In genomic region chr5:95857185-95857945, GRCh38 we compare ENCODE assay signal across 11 cellular contexts. TPM values are rescaled to one million over a fixed set of nuclear protein-coding genes. Genes with fewer than 3 reads are reported as not detected.
DNase-seq lines count a peak whose midpoint lies in the region; ATAC-seq, FAIRE-seq and TF ChIP-seq lines count a peak whose summit lies in the region.
"Had no signal": no experiment of that assay in that cellular context is flagged by ENCODE, and none has a peak within 500 bp of the region (broad histone marks: within the 10 kb centered on the region; RNA-seq: fewer than 3 reads in every experiment).

No MANE protein-coding gene starts in this region.

- no peaks in the 10 kb centered on the region for H3K79me2 ChIP-seq in GM12878 (ENCODE audit: control insufficient read depth, insufficient read depth, low read length)

- in situ Hi-C loops in GM12878 (cut with MboI), result loop anchor here (5.0 kb wide), 3 partner anchors 480 to 745 kb away; no protein-coding TSS in a partner anchor

- peaks cover 16% of the 10 kb centered on the region for H3K4me1 ChIP-seq in GM12878 (ENCODE audit: control insufficient read depth, insufficient read depth, low read length)
- peaks cover 0 to 74% of the 10 kb centered on the region in 2 donors for H3K4me1 ChIP-seq in right atrium auricular region
- peaks cover 56% of the 10 kb centered on the region for H3K4me1 ChIP-seq in psoas muscle

- FAIRE-seq in GM12878 (lab: Jason Lieb, UNC), result peak; percentile 27
- FAIRE-seq: bronchial epithelial cell, TTC549 had no signal

- TF ChIP-seq EP300 in GM12878 (IDR thresholded peaks at IDR 0.05; ENCODE audit: borderline replicate concordance in 1 of 2, control insufficient read depth in 1 of 2, low read depth in 2 of 2, low read length in 2 of 2), result no peak

- no peak overlapping the region for H3K4me2 ChIP-seq in GM12878 (ENCODE audit: control insufficient read depth, insufficient read depth)

- H3K4me3 ChIP-seq in GM12878 (no peak overlapping the region), right atrium auricular region (no peak overlapping the region), psoas muscle (no peak overlapping the region)

- intact Hi-C loops in GM12878 (cut with micrococcal nuclease; ENCODE audit: unreplicated experiment) (loop anchor here (5.0 kb wide), 2 partner anchors 220 to 580 kb away; no protein-coding TSS in a partner anchor), psoas muscle (cut with DNase I) (loop anchor here (5.0 to 10.0 kb wide), 3 partner anchors 300 to 747 kb away; partner anchors contain the start of gene ARSK (in 1 of the 2))

- WGBS in GM12878 (ENCODE audit: insufficient coverage, insufficient replicate concordance, low lambda C conversion rate, missing lambda C conversion rate), result 64% methylated on average over 12 of the region's 12 CpGs
- 33 to 52% (median 44%) methylated on average over 12 of the region's 12 CpGs for WGBS in psoas muscle, 3 donors

- TF ChIP-seq POLR2A in GM12878 (IDR thresholded peaks at IDR 0.05; ENCODE audit: low read depth, low read length), result no peak

- no peaks in the 10 kb centered on the region for H3K36me3 ChIP-seq in GM12878 (ENCODE audit: control insufficient read depth in 2 of 2, insufficient read depth in 2 of 2, low read length in 1 of 2)
- no peaks in the 10 kb centered on the region for H3K36me3 ChIP-seq in right atrium auricular region
- H3K36me3 ChIP-seq in psoas muscle (ENCODE audit: insufficient read depth in 1 of 2, low read depth in 1 of 2), result no peaks in the 10 kb centered on the region
- H3K36me3 ChIP-seq: neutrophil had no signal

- no peak for TF ChIP-seq RAD21 in GM12878 (IDR thresholded peaks at IDR 0.05; ENCODE audit: insufficient read depth, low read depth, low read length)

- CTCF ChIA-PET in GM12878 (lab: Yijun Ruan, JAX), result interaction anchor here (0.9 to 20.1 kb wide), 8 partner anchors 9 to 744 kb away, joined by 3 to 360 read pairs (median 4); no protein-coding TSS in a partner anchor

- H3K9me3 ChIP-seq in GM12878 (replicated peaks; ENCODE audit: control insufficient read depth, insufficient read depth, low read length) (no peaks in the 10 kb centered on the region), right atrium auricular region (no peaks in the 10 kb centered on the region), psoas muscle (no peaks in the 10 kb centered on the region)
- H3K9me3 ChIP-seq: neutrophil had no signal

- SMC1A ChIA-PET in GM12878 (lab: Charles Lee; ENCODE audit: uncharacterized antibody, unreplicated experiment), result interaction anchor here (1.0 to 18.3 kb wide), 9 partner anchors 8 to 481 kb away, joined by 3 to 289 read pairs (median 3); no protein-coding TSS in a partner anchor

- H3K9ac ChIP-seq in GM12878 (ENCODE audit: control insufficient read depth, insufficient read depth, low read length), result no peak overlapping the region

- no TSS peak for BruUV-seq in GM12878 (replicated peaks; lab: Mats Ljungman, UMichigan)

- H3K27ac ChIP-seq in C4-2B (peak overlapping the region; percentile 74), GM12878 (ENCODE audit: control insufficient read depth, insufficient read depth) (no peak overlapping the region), right atrium auricular region (peak overlapping the region; percentile 89 to 95), psoas muscle (peak overlapping the region; percentile 87)
- H3K27ac ChIP-seq: neutrophil had no signal

- RAD21 ChIA-PET in GM12878 (lab: Charles Lee; ENCODE audit: unreplicated experiment), result interaction anchor here (0.6 to 13.6 kb wide), 5 partner anchors 13 to 746 kb away, joined by 3 to 182 read pairs (median 4); no protein-coding TSS in a partner anchor

- POLR2A ChIA-PET in GM12878 (lab: Charles Lee), result no interaction called here

- no peak for TF ChIP-seq CTCF in C4-2B (conservative IDR thresholded peaks at IDR 0.05)
- no peak for TF ChIP-seq CTCF in GM12878 (IDR thresholded peaks at IDR 0.05 in 2 of 3, conservative IDR thresholded peaks at IDR 0.05 in 1 of 3; ENCODE audit: control insufficient read depth in 2 of 3, extremely low read depth in 1 of 3, insufficient read depth in 1 of 3, low read depth in 3 of 3, low read length in 3 of 3)
- TF ChIP-seq CTCF in right atrium auricular region (IDR thresholded peaks at IDR 0.05), result no peak
- TF ChIP-seq CTCF in psoas muscle (IDR thresholded peaks at IDR 0.05), result no peak

- no peaks in the 10 kb centered on the region for H3K27me3 ChIP-seq in GM12878 (replicated peaks in 1 of 2; ENCODE audit: control insufficient read depth in 2 of 2, insufficient read depth in 2 of 2, low read length in 1 of 2)
- H3K27me3 ChIP-seq in right atrium auricular region, result no peaks in the 10 kb centered on the region
- no peaks in the 10 kb centered on the region for H3K27me3 ChIP-seq in psoas muscle (ENCODE audit: insufficient read depth in 3 of 3, low read length in 2 of 3)

- DNase-seq in GM12878 (ENCODE audit: low read depth, low spot score), result no peak
- DNase-seq in right atrium auricular region (ENCODE audit: low spot score), result peak; percentile 96
- DNase-seq in psoas muscle, result peak; percentile 82 to 93
- no peak for DNase-seq in inferior parietal cortex (ENCODE audit: extremely low spot score)
- DNase-seq in DMS53 (lab: John Stamatoyannopoulos, UW), result no peak

- H4K20me1 ChIP-seq in GM12878 (ENCODE audit: control insufficient read depth, insufficient read depth), result no peaks in the 10 kb centered on the region

- no peak for ATAC-seq in GM12878
- peak; percentile 9 to 68 (median 58) for ATAC-seq in psoas muscle
- ATAC-seq in HG03342 (IDR thresholded peaks at IDR 0.05; ENCODE audit: unreplicated experiment), result no peak
- ATAC-seq in GM21576 (IDR thresholded peaks at IDR 0.05; ENCODE audit: unreplicated experiment), result no peak

- no peak overlapping the region for H2AFZ ChIP-seq in GM12878 (ENCODE audit: control insufficient read depth, low read depth, low read length)

TF ChIP-seq in GM12878, 131 proteins besides CTCF, POLR2A, EP300 and RAD21 (continues in another document):
- TF ChIP-seq MYB (IDR thresholded peaks at IDR 0.05; ENCODE audit: borderline replicate concordance, low read depth, low read length), result no peak
- TF ChIP-seq, protein P1, sequence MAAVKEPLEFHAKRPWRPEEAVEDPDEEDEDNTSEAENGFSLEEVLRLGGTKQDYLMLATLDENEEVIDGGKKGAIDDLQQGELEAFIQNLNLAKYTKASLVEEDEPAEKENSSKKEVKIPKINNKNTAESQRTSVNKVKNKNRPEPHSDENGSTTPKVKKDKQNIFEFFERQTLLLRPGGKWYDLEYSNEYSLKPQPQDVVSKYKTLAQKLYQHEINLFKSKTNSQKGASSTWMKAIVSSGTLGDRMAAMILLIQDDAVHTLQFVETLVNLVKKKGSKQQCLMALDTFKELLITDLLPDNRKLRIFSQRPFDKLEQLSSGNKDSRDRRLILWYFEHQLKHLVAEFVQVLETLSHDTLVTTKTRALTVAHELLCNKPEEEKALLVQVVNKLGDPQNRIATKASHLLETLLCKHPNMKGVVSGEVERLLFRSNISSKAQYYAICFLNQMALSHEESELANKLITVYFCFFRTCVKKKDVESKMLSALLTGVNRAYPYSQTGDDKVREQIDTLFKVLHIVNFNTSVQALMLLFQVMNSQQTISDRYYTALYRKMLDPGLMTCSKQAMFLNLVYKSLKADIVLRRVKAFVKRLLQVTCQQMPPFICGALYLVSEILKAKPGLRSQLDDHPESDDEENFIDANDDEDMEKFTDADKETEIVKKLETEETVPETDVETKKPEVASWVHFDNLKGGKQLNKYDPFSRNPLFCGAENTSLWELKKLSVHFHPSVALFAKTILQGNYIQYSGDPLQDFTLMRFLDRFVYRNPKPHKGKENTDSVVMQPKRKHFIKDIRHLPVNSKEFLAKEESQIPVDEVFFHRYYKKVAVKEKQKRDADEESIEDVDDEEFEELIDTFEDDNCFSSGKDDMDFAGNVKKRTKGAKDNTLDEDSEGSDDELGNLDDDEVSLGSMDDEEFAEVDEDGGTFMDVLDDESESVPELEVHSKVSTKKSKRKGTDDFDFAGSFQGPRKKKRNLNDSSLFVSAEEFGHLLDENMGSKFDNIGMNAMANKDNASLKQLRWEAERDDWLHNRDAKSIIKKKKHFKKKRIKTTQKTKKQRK (IDR thresholded peaks at IDR 0.05; ENCODE audit: low read depth, low read length), result no peak
- no peak for TF ChIP-seq NR2F1 (conservative IDR thresholded peaks at IDR 0.05)
- no peak for TF ChIP-seq GABPA (IDR thresholded peaks at IDR 0.05; ENCODE audit: low read depth)

RNA-seq across cellular contexts. Expression of gene GLRX, which starts 34.8 kb away (rescaled TPM):
- 41.5 and 42.2 TPM in 2 replicates for total RNA-seq in GM12878 (2013; cell fraction: nucleolus; rRNA removed)
- total RNA-seq in GM12878 (2014; rRNA removed) (103 and 127 TPM in 2 replicates), GM12878 (2014; rRNA removed; fragmentation: Illumina TruSeq; extraction: Trizol) (63.0 and 66.7 TPM in 2 replicates), GM12878 (2021) (80.0 and 80.2 TPM in 2 replicates), right atrium auricular region (100 to 1,000 TPM; 151 to 173 TPM), psoas muscle (100 to 1,000 TPM; 131 to 888 (median 651) TPM)
- 58.0 TPM for polyA plus RNA-seq in GM12878 (2011; ENCODE audit: low read depth)
- polyA plus RNA-seq in GM12878 (2011; rRNA removed) (188 and 194 TPM in 2 replicates), GM12878 (2014; fragmentation: Illumina TruSeq; extraction: Trizol) (130 and 179 TPM in 2 replicates), GM12878 (2014; fragmentation: Nextera tagmentation; extraction: Ambion mirVana) (100 to 1,000 TPM; 311 to 366 TPM), GM12878 (2014; rRNA removed) (195 and 236 TPM in 2 replicates), GM12878 (2016; fragmentation: Nextera tagmentation; extraction: Ambion mirVana) (100 to 1,000 TPM; 185 to 187 TPM), psoas muscle (1,000 to 10,000 TPM; 1,121 to 3,024 (median 1,342) TPM)
- polyA plus RNA-seq in GM12878 (2011; cell fraction: cytosol; rRNA removed), result 89.8 and 172 TPM in 2 replicates
- 74.7 and 110 TPM in 2 replicates for polyA plus RNA-seq in GM12878 (2011; cell fraction: nucleus; rRNA removed)
- 135 and 145 TPM in 2 replicates for polyA plus RNA-seq in GM12878 (2012)
- polyA minus RNA-seq in GM12878 (2011; rRNA and poly(A)+ RNA removed), result 69.4 and 81.1 TPM in 2 replicates
- polyA minus RNA-seq in GM12878 (2011; cell fraction: cytosol; rRNA and poly(A)+ RNA removed), result 9.3 and 12.3 TPM in 2 replicates
- polyA minus RNA-seq in GM12878 (2011; cell fraction: nucleus; rRNA and poly(A)+ RNA removed), result 41.7 and 62.0 TPM in 2 replicates

Comparison
In these comparisons a context has a peak if more than half of its experiments do, and no peak if none do; other contexts are left out.
1. ATAC-seq: peak in psoas muscle (4 of 4); none in GM12878 (single experiment), HG03342 (single experiment) and GM21576 (single experiment).
2. DNase-seq: peak in right atrium auricular region (single experiment) and psoas muscle (2 of 2); none in GM12878 (single experiment), inferior parietal cortex (single experiment) and DMS53 (single experiment).